13 cellular contexts compared by ENCODE assay signal in the genomic region with DNA sequence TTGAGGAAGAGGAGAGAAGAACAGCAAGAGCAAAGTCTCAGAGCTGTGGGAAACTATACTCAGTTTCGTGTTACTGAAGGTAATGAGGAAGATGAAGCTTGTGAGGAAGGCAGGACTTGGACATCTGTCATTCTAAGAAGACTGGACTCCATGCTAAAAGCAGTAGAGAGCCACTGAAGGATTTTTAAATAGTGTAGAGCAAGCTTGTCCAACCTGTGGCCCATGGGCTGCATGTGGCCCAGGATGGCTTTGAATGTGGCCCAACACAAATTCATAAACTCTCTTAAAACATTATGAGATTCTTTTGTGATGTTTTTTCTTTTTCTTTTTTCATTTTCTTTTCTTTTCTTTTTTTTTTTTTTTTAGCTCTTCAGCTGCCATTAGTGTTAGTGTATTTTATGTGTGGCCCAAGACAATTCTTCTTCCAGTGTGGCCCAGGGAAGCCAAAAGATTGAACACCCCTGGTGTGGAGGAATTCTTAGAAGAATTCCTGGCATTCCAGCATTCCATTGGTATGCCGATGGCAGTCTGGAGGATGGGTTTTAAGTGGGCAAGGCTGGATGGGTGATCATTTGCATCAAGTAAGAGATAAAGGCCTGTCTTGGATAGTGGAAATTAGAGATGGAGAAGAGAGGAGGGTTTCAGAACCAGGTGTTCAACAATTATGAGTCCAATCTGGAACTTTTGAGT. TPM values are rescaled to one million over a fixed set of nuclear protein-coding genes. Genes with fewer than 3 reads are reported as not detected.
A peak's percentile ranks its signal among the peaks of the same experiment; 100 is the strongest.
DNase-seq lines count a peak whose midpoint lies in the region; ATAC-seq, FAIRE-seq and TF ChIP-seq lines count a peak whose summit lies in the region.
"Had no signal": no experiment of that assay in that cellular context is flagged by ENCODE, and none has a peak within 500 bp of the region (broad histone marks: within the 10 kb centered on the region; RNA-seq: fewer than 3 reads in every experiment).

No MANE protein-coding gene starts in this region.

- peak; percentile 33 for FAIRE-seq in GM18507 (lab: Jason Lieb, UNC)

- in situ Hi-C loops in Panc1 (cut with HindIII; ENCODE audit: low pct_unique_long_range_greater_than_20kb, low sequenced_read_pairs) = no loop called here

- H3K36me3 Mint-ChIP-seq in stimulated activated memory B cell treated with anti-CD40 and anti-IgM and Interleukin-4, amounts not matched to agents 10 μg/mL and 1 μg/mL and 100 μg/mL, for 72 hours = peaks cover 56% of the 10 kb centered on the region
- H3K36me3 Mint-ChIP-seq: natural killer cell had no signal

- 83 to 89% (median 84%) methylated on average over 2 of the region's 2 CpGs for WGBS in adrenal gland, 4 donors

- H3K4me3 ChIP-seq in Panc1 (ENCODE audit: low read depth in 2 of 2, low read length in 2 of 2) (no peak overlapping the region), adrenal gland (no peak overlapping the region)
- H3K4me3 ChIP-seq: Peyer's patch, skin epidermis had no signal

- no peak for DNase-seq in GM18507 (ENCODE audit: extremely low spot score, insufficient read length, low read depth)
- no peak for DNase-seq in Panc1 (ENCODE audit: low read depth, low spot score)
- DNase-seq in foreskin melanocyte = peak; percentile 45
- no peak for DNase-seq in CD1c-positive myeloid dendritic cell (ENCODE audit: extremely low spot score)
- DNase-seq in adrenal gland = no peak
- DNase-seq: cortex of kidney, natural killer cell, NCI-H2227 treated with DMSO at 0.1 percent for 48 hours, Peyer's patch had no signal

- H3K27ac ChIP-seq in Panc1 (ENCODE audit: low read length) (peak overlapping the region; percentile 40; the same call in 1 of the 2 replicates), adrenal gland (no peak overlapping the region)
- H3K27ac ChIP-seq: Peyer's patch, skin epidermis had no signal

- ATAC-seq in Panc1 = peak; percentile 67; the same call in 1 of the 2 replicates
- no peak for ATAC-seq in stimulated activated memory B cell treated with anti-CD40 and anti-IgM and Interleukin-4, amounts not matched to agents 10 μg/mL and 1 μg/mL and 100 μg/mL, for 72 hours
- ATAC-seq in HG03432 (IDR thresholded peaks at IDR 0.05; ENCODE audit: unreplicated experiment) = no peak
- ATAC-seq: natural killer cell had no signal

- no peaks in the 10 kb centered on the region for H3K27me3 ChIP-seq in Panc1 (ENCODE audit: control insufficient read depth, insufficient read depth, low read length)
- no peaks in the 10 kb centered on the region for H3K27me3 ChIP-seq in adrenal gland
- H3K27me3 ChIP-seq: Peyer's patch had no signal

- H3K27ac Mint-ChIP-seq in stimulated activated memory B cell treated with anti-CD40 and anti-IgM and Interleukin-4, amounts not matched to agents 10 μg/mL and 1 μg/mL and 100 μg/mL, for 72 hours = peak overlapping the region; percentile 28
- H3K27ac Mint-ChIP-seq: activated naive CD8-positive, alpha-beta T cell; natural killer cell had no signal

- BruUV-seq in Panc1 (replicated peaks; lab: Mats Ljungman, UMichigan) = no TSS peak

- no peak for TF ChIP-seq POLR2A in adrenal gland (IDR thresholded peaks at IDR 0.05)

- 0 out of 2 replicates have a peak, but pooled peaks cover 5% of the 10 kb centered on the region for H3K4me1 ChIP-seq in Panc1 (ENCODE audit: control insufficient read depth, insufficient read depth, low read length)
- H3K4me1 ChIP-seq in adrenal gland (replicated peaks in 1 of 2) = peaks cover 0 to 2% of the 10 kb centered on the region in 2 donors

- H3K36me3 ChIP-seq in Panc1 (ENCODE audit: control insufficient read depth, insufficient read depth, low read length) (no peaks in the 10 kb centered on the region), adrenal gland (replicated peaks in 1 of 2) (no peaks in the 10 kb centered on the region)
- H3K36me3 ChIP-seq: Peyer's patch had no signal

- TF ChIP-seq CTCF in Panc1 (IDR thresholded peaks at IDR 0.05) (no peak), adrenal gland (IDR thresholded peaks at IDR 0.05) (no peak)

- no peaks in the 10 kb centered on the region for H3K27me3 Mint-ChIP-seq in stimulated activated memory B cell treated with anti-CD40 and anti-IgM and Interleukin-4, amounts not matched to agents 10 μg/mL and 1 μg/mL and 100 μg/mL, for 72 hours
- H3K27me3 Mint-ChIP-seq: activated naive CD8-positive, alpha-beta T cell had no signal

- CTCF ChIA-PET in Panc1 (lab: Charles Lee) = interaction anchor here (0.6 to 0.7 kb wide), 3 partner anchors 14 to 387 kb away, joined by 4 to 5 read pairs (median 4); no protein-coding TSS in a partner anchor

- POLR2A ChIA-PET in Panc1 (lab: Charles Lee) = no interaction called here

- intact Hi-C loops in Panc1 (cut with micrococcal nuclease; ENCODE audit: unreplicated experiment) (no loop called here), adrenal gland (cut with DNase I) (no loop called here)

- peaks cover 5% of the 10 kb centered on the region for H3K9me3 Mint-ChIP-seq in stimulated activated memory B cell treated with anti-CD40 and anti-IgM and Interleukin-4, amounts not matched to agents 10 μg/mL and 1 μg/mL and 100 μg/mL, for 72 hours
- H3K9me3 Mint-ChIP-seq: natural killer cell had no signal

- H3K4me1 Mint-ChIP-seq in stimulated activated memory B cell treated with anti-CD40 and anti-IgM and Interleukin-4, amounts not matched to agents 10 μg/mL and 1 μg/mL and 100 μg/mL, for 72 hours = peaks cover 55% of the 10 kb centered on the region
- H3K4me1 Mint-ChIP-seq: natural killer cell had no signal

- H3K9me3 ChIP-seq in Panc1 (ENCODE audit: control insufficient read depth, insufficient read depth, low read depth, low read length) (no peaks in the 10 kb centered on the region), adrenal gland (replicated peaks in 1 of 3) (no peaks in the 10 kb centered on the region)
- H3K9me3 ChIP-seq: Peyer's patch had no signal

- no peak overlapping the region for H3K4me3 Mint-ChIP-seq in stimulated activated memory B cell treated with anti-CD40 and anti-IgM and Interleukin-4, amounts not matched to agents 10 μg/mL and 1 μg/mL and 100 μg/mL, for 72 hours
- H3K4me3 Mint-ChIP-seq: activated naive CD8-positive, alpha-beta T cell; natural killer cell had no signal

RNA-seq across cellular contexts. Expression of gene NFKBIZ, which starts 6.9 kb away (rescaled TPM):
- total RNA-seq in Panc1 (2021; ENCODE audit: unreplicated experiment) (17.4 TPM), adrenal gland (10 to 100 TPM in 5 of 8 donors, 1 to 10 TPM in 3; 6.2 to 21.8 (median 16.4) TPM)
- 7.9 TPM for polyA plus RNA-seq in Panc1 (2012; ENCODE audit: insufficient read length)
- polyA plus RNA-seq in adrenal gland = 1 to 10 TPM; 3.1 to 8.0 (median 7.2) TPM
